Comparison of ENCODE assay signal across 8 cellular contexts in genomic region chr11:123246749-123247497, GRCh38. TPM values are rescaled to one million over a fixed set of nuclear protein-coding genes. Genes with fewer than 3 reads are reported as not detected.
DNase-seq lines count a peak whose midpoint lies in the region; ATAC-seq and TF ChIP-seq lines count a peak whose summit lies in the region.

No MANE protein-coding gene starts in this region.

- peak; percentile 98 for TF ChIP-seq CTCF in lower lobe of right lung (IDR thresholded peaks at IDR 0.05)

- DNase-seq in AG08395 (ENCODE audit: low spot score) (peak; percentile 82), NCI-H526 treated with DMSO at 0.1 percent for 48 hours (lab: John Stamatoyannopoulos, UW) (peak; percentile 80), dermis microvascular lymphatic vessel endothelial cell (ENCODE audit: low read depth in 2 of 2) (peak; percentile 45 to 70), lower lobe of right lung (peak; percentile 85)
- DNase-seq in activated CD4-positive, alpha-beta T cell treated with anti-CD3 and anti-CD28 coated beads, Interleukin-2, amount 50 U/mL, for 24 hours (ENCODE audit: low read depth in 1 of 2, low spot score in 1 of 2), result peak; percentile 68 to 82
- DNase-seq in stimulated activated CD8-positive, alpha-beta memory T cell treated with anti-CD3 and anti-CD28 coated beads, Interleukin-12 subunit alpha, Interleukin-12 subunit beta, amount 100 ng/mL, for 1 hour (ENCODE audit: low read depth), result peak; percentile 70

- no peaks in the 10 kb centered on the region for H3K36me3 ChIP-seq in lower lobe of right lung

- H3K4me3 ChIP-seq in lower lobe of right lung, result no peak overlapping the region

- peak; percentile 65 for ATAC-seq in GM18520 (IDR thresholded peaks at IDR 0.05; ENCODE audit: unreplicated experiment)
- ATAC-seq in HG03139 (IDR thresholded peaks at IDR 0.05; ENCODE audit: unreplicated experiment), result peak; percentile 84
- ATAC-seq in lower lobe of right lung, result peak; percentile 91 to 93

- H3K27me3 ChIP-seq in lower lobe of right lung (ENCODE audit: low read depth), result no peaks in the 10 kb centered on the region

- no peaks in the 10 kb centered on the region for H3K4me1 ChIP-seq in lower lobe of right lung

- intact Hi-C loops in lower lobe of right lung (cut with DNase I), result loop anchor here (5.0 kb wide), 1 partner anchor 135 kb away; no protein-coding TSS in a partner anchor

- no peaks in the 10 kb centered on the region for H3K9me3 ChIP-seq in lower lobe of right lung

- H3K27ac ChIP-seq in lower lobe of right lung, result no peak overlapping the region

RNA-seq across cellular contexts. Expression of gene CLMP, which starts 51.9 kb away (rescaled TPM):
- total RNA-seq in dermis microvascular lymphatic vessel endothelial cell (under 0.01 TPM in 2 replicates), lower lobe of right lung (15.1 TPM)

Comparison
In these comparisons a context has a peak if more than half of its experiments do, and no peak if none do; other contexts are left out.
1. RNA of gene CLMP, which starts 51.9 kb away (total RNA-seq): 15.1 TPM in lower lobe of right lung (single experiment); under 0.01 TPM in dermis microvascular lymphatic vessel endothelial cell; every median in the first group is over 10 times any median in the second.
2. Peak in every context shown above with its lines, with median percentiles within 50 percentile points of each other: DNase-seq and ATAC-seq.